8 cellular contexts compared by ENCODE assay signal in the genomic region with DNA sequence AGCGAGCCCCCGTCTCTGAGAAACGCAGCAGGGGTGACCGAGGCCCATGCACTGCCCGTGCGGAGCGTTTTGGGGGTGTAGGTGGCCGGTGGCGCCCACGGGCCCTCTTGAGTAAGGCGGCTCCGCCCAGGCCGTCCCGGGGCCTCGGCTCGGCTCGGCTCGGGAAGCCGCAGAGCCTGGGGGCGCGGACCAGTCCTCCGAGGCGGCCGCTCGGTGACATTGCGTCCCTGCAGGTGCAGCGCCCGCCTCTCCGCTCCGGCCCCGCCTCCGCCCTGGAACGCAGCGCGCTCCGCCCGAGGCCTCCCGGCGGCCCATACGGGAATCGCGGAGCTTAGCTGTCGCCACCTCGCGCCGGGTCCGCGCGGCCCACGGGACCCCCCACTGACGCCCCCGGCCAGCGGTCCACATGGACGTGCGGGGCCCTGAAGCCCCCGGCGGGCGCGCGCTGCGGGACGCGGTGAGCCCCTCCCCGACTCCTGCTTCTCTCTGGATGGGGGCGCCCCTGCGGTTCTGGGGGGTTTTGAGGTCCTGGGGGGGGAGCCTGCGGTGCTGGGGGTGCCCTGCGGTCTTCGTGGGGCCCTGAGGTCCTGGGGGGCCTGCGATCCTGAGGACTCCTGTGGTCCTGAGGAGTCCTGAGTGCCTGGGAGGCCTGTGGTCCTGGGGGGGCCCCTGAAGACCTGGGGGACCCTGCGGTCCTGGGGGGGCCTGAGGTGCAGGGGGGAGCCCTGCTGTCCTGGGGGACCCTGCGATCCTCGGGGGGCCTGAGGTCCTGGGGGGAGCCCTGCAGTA. TPM values are rescaled to one million over a fixed set of nuclear protein-coding genes. Genes with fewer than 3 reads are reported as not detected.
DNase-seq lines count a peak whose midpoint lies in the region; ATAC-seq, FAIRE-seq and TF ChIP-seq lines count a peak whose summit lies in the region.

TSS of gene HSBP1L1 (plus strand) at position 314 of the 789 bp plus-strand sequence. CDS start at position 407, 93 bp downstream.

- H3K4me1 Mint-ChIP-seq in memory B cell, result peaks cover 26% of the 10 kb centered on the region

- peak; percentile 70 for ATAC-seq in memory B cell (ENCODE audit: low read depth)
- peak; percentile 62 for ATAC-seq in stimulated activated naive CD8-positive, alpha-beta T cell treated with anti-CD3 and anti-CD28 coated beads, Interleukin-15, Interleukin-2, amounts not matched to agents 100 U/mL and 50 U/mL, for 24 hours

- peak within 1 kb of the TSS; percentile 82 for H3K27ac Mint-ChIP-seq in memory B cell

- peak within 1 kb of the TSS; percentile 68 for H3K4me3 Mint-ChIP-seq in memory B cell

- FAIRE-seq in GM12892 (lab: Jason Lieb, UNC), result peak; percentile 93

- peaks cover 2% of the 10 kb centered on the region for H3K27me3 Mint-ChIP-seq in memory B cell

- H3K36me3 Mint-ChIP-seq in memory B cell, result no peaks in the 10 kb centered on the region

- DNase-seq in GM12892 (ENCODE audit: insufficient read length) (peak; percentile 68), HCEC 1CT (peak; percentile 35), NCI-H146 (lab: John Stamatoyannopoulos, UW) (peak; percentile 87), memory B cell (ENCODE audit: low spot score in 2 of 2) (peak; percentile 46 to 61), NCI-H187 treated with DMSO at 0.1 percent for 48 hours (lab: John Stamatoyannopoulos, UW) (no peak)
- DNase-seq in activated CD4-positive, alpha-beta T cell treated with anti-CD3 and anti-CD28 coated beads, Interleukin-2, amount 50 U/mL, for 48 hours, result peak; percentile 67 to 73
- DNase-seq in effector CD4-positive, alpha-beta T cell, result peak; percentile 46
- DNase-seq in stimulated activated naive CD8-positive, alpha-beta T cell treated with anti-CD3 and anti-CD28 coated beads, Interleukin-15, Interleukin-2, amounts not matched to agents 100 U/mL and 50 U/mL, for 24 hours, result peak; percentile 77

- peak; percentile 48; the same call in 1 of the 2 replicates for TF ChIP-seq POLR2A in GM12892 (IDR thresholded peaks at IDR 0.05; ENCODE audit: low read depth, low read length)

- no peaks in the 10 kb centered on the region for H3K9me3 Mint-ChIP-seq in memory B cell

RNA-seq across cellular contexts. Expression of gene HSBP1L1, which starts in this region (rescaled TPM):
- polyA plus RNA-seq in GM12892 (2012; ENCODE audit: missing spikeins), result 8.9 TPM
